ENCODE assay signal across 8 cellular contexts in the genomic region with DNA sequence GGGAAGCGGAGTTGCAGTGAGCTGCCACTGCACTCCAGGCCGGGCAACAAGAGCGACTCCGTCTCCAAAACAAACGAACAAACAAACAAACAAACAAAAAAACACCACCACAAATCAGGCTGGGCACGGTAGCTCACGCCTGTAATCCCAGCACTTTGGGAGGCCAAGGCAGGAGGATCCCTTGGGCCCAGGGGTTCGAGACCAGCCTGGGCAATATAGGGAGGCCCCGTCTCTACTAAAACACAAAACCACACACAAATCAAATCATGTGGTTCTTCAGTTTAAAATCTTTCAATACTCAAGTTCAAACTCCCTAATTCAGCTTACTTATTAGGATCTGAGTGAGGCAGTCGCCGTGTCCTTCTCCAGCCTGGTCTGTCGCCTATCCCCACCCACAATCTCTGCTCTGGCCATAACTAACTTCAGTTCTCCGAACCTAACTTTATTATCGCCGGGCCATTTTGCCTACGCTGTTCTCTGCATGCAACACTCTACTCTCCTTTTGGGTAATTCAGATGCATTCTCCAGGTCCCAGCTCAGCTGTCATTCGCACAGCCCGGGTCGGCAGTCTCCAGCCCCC. TPM values are rescaled to one million over a fixed set of nuclear protein-coding genes. Genes with fewer than 3 reads are reported as not detected.
DNase-seq lines count a peak whose midpoint lies in the region; ATAC-seq and TF ChIP-seq lines count a peak whose summit lies in the region.

No MANE protein-coding gene starts in this region.

- H2AFZ ChIP-seq in OCI-LY7 (ENCODE audit: low read length) (peak overlapping the region; percentile 80), neuron (ENCODE audit: low read depth, low read length) (peak overlapping the region; percentile 92)

- peaks cover 3% of the 10 kb centered on the region for H3K36me3 Mint-ChIP-seq in activated T-cell treated with anti-CD3 and anti-CD28 coated beads, Interleukin-2, amount 50 U/mL, for 4 hours (ENCODE audit: insufficient read depth)
- peaks cover 4% of the 10 kb centered on the region for H3K36me3 Mint-ChIP-seq in endothelial cell (ENCODE audit: low read depth, unreplicated experiment)

- intact Hi-C loops in OCI-LY7 (cut with micrococcal nuclease; ENCODE audit: unreplicated experiment): no loop called here

- no peaks in the 10 kb centered on the region for H3K27me3 ChIP-seq in neuron (ENCODE audit: insufficient read depth, low read length)

- POLR2A ChIA-PET in OCI-LY7 (lab: Charles Lee): interaction anchor here (0.6 to 0.7 kb wide), 3 partner anchors 10 to 1179 kb away, joined by 3 to 6 read pairs (median 3); no protein-coding TSS in a partner anchor

- H3K4me1 Mint-ChIP-seq in activated T-cell treated with anti-CD3 and anti-CD28 coated beads, Interleukin-2, amount 50 U/mL, for 4 hours (ENCODE audit: low read depth): peaks cover 42% of the 10 kb centered on the region
- peaks cover 29% of the 10 kb centered on the region for H3K4me1 Mint-ChIP-seq in endothelial cell (ENCODE audit: unreplicated experiment)

- BruUV-seq in OCI-LY7 (replicated peaks; lab: Mats Ljungman, UMichigan): TSS peak; percentile 97

- peaks cover 54% of the 10 kb centered on the region for H3K79me2 ChIP-seq in OCI-LY7 (ENCODE audit: insufficient read depth, low read depth, low read length)

- H4K20me1 ChIP-seq in OCI-LY7 (ENCODE audit: insufficient read depth, low read length): peaks cover 12% of the 10 kb centered on the region

- peak overlapping the region; percentile 63 for H3K27ac Mint-ChIP-seq in endothelial cell (ENCODE audit: unreplicated experiment)

- H3K27ac ChIP-seq in OCI-LY7 (ENCODE audit: low read depth, low read length, poor library complexity, severe bottlenecking): peak overlapping the region; percentile 12

- H3K9me3 ChIP-seq in OCI-LY7 (ENCODE audit: low read length) (no peaks in the 10 kb centered on the region), neuron (ENCODE audit: low read length) (no peaks in the 10 kb centered on the region)

- CTCF ChIA-PET in OCI-LY7 (lab: Charles Lee; ENCODE audit: unreplicated experiment): no interaction called here

- no peak for DNase-seq in activated T-cell treated with anti-CD3 and anti-CD28 coated beads, Interleukin-2, amount 50 U/mL, for 4 hours
- DNase-seq in activated T-cell treated with anti-CD3 and anti-CD28 coated beads for 4 hours: no peak
- DNase-seq in OCI-LY7 (ENCODE audit: low spot score): no peak
- DNase-seq in endothelial cell (ENCODE audit: low spot score): no peak
- no peak for DNase-seq in HuH-7.5 (ENCODE audit: low spot score)
- DNase-seq in C1 segment of cervical spinal cord (lab: John Stamatoyannopoulos, UW): no peak

- no peaks in the 10 kb centered on the region for H3K9me2 ChIP-seq in OCI-LY7 (ENCODE audit: insufficient read depth, low read length)

- peak overlapping the region; percentile 95 for H3K4me3 Mint-ChIP-seq in activated T-cell treated with anti-CD3 and anti-CD28 coated beads, Interleukin-2, amount 50 U/mL, for 4 hours
- peak overlapping the region; percentile 97 for H3K4me3 Mint-ChIP-seq in endothelial cell (ENCODE audit: unreplicated experiment)

- H3K36me3 ChIP-seq in OCI-LY7 (ENCODE audit: insufficient read depth, low read length) (no peaks in the 10 kb centered on the region), neuron (ENCODE audit: insufficient read depth, low read length) (peaks cover 4% of the 10 kb centered on the region)

- no peak for TF ChIP-seq CTCF in OCI-LY7 (conservative IDR thresholded peaks at IDR 0.05; ENCODE audit: low read length)
- no peak for TF ChIP-seq CTCF in endothelial cell (IDR thresholded peaks at IDR 0.05; ENCODE audit: unreplicated experiment)

- no peaks in the 10 kb centered on the region for H3K27me3 Mint-ChIP-seq in activated T-cell treated with anti-CD3 and anti-CD28 coated beads, Interleukin-2, amount 50 U/mL, for 4 hours (ENCODE audit: low read depth)
- peaks cover 3% of the 10 kb centered on the region for H3K27me3 Mint-ChIP-seq in endothelial cell (ENCODE audit: unreplicated experiment)

- H3K4me2 ChIP-seq in OCI-LY7 (ENCODE audit: low read length): peak overlapping the region; percentile 82

- H3K4me1 ChIP-seq in OCI-LY7 (ENCODE audit: insufficient read depth, low read length, poor library complexity, severe bottlenecking) (peaks cover 30% of the 10 kb centered on the region), neuron (ENCODE audit: insufficient read depth, low read length) (peaks cover 12% of the 10 kb centered on the region)

- ATAC-seq in activated T-cell treated with anti-CD3 and anti-CD28 coated beads, Interleukin-2, amount 50 U/mL, for 4 hours: no peak
- no peak for ATAC-seq in HG02642 (IDR thresholded peaks at IDR 0.05; ENCODE audit: poor library complexity, unreplicated experiment)

- H3K4me3 ChIP-seq in OCI-LY7 (ENCODE audit: low read depth, low read length, poor library complexity, severe bottlenecking) (peak overlapping the region; percentile 79), neuron (ENCODE audit: low read length) (peak overlapping the region; percentile 91)

- no peaks in the 10 kb centered on the region for H3K9me3 Mint-ChIP-seq in activated T-cell treated with anti-CD3 and anti-CD28 coated beads, Interleukin-2, amount 50 U/mL, for 4 hours
- H3K9me3 Mint-ChIP-seq in endothelial cell (ENCODE audit: unreplicated experiment): no peaks in the 10 kb centered on the region

RNA-seq across cellular contexts. Expression of gene RTF1, which starts 0.6 kb away (rescaled TPM):
- 10 to 100 TPM; 28.6 to 38.3 (median 32.6) TPM for total RNA-seq in activated T-cell treated with anti-CD3 and anti-CD28 coated beads, Interleukin-2, amount 50 U/mL, for 4 hours
- total RNA-seq in OCI-LY7 (2014; rRNA removed; shearing (Covaris generic)): 28.6 and 35.9 TPM in 2 replicates
- total RNA-seq in OCI-LY7 (2022) (46.9 and 59.9 TPM in 2 replicates), endothelial cell (ENCODE audit: unreplicated experiment) (60.8 TPM)

RNA-seq across cellular contexts. Expression of gene NDUFAF1, which starts 14.0 kb away (rescaled TPM):
- total RNA-seq in activated T-cell treated with anti-CD3 and anti-CD28 coated beads, Interleukin-2, amount 50 U/mL, for 4 hours: 10 to 100 TPM; 28.6 to 31.4 (median 29.3) TPM
- 14.9 and 15.9 TPM in 2 replicates for total RNA-seq in OCI-LY7 (2014; rRNA removed; shearing (Covaris generic))
- total RNA-seq in OCI-LY7 (2022) (21.0 and 22.0 TPM in 2 replicates), endothelial cell (ENCODE audit: unreplicated experiment) (16.0 TPM)
